2 cellular contexts compared by ENCODE assay signal in genomic region chr6:88201734-88202133, GRCh38. TPM values are rescaled to one million over a fixed set of nuclear protein-coding genes. Genes with fewer than 3 reads are reported as not detected.
"Had no signal": no experiment of that assay in that cellular context is flagged by ENCODE, and none has a peak within 500 bp of the region (broad histone marks: within the 10 kb centered on the region; RNA-seq: fewer than 3 reads in every experiment).

No MANE protein-coding gene starts in this region.

RNA-seq across cellular contexts. Expression of gene CNR1, which starts 35.6 kb away (rescaled TPM):
- total RNA-seq: GM23248, HFFc6 had no signal
- polyA plus RNA-seq: GM23248 had no signal
